Comparison of ENCODE assay signal across 8 cellular contexts in the genomic region with DNA sequence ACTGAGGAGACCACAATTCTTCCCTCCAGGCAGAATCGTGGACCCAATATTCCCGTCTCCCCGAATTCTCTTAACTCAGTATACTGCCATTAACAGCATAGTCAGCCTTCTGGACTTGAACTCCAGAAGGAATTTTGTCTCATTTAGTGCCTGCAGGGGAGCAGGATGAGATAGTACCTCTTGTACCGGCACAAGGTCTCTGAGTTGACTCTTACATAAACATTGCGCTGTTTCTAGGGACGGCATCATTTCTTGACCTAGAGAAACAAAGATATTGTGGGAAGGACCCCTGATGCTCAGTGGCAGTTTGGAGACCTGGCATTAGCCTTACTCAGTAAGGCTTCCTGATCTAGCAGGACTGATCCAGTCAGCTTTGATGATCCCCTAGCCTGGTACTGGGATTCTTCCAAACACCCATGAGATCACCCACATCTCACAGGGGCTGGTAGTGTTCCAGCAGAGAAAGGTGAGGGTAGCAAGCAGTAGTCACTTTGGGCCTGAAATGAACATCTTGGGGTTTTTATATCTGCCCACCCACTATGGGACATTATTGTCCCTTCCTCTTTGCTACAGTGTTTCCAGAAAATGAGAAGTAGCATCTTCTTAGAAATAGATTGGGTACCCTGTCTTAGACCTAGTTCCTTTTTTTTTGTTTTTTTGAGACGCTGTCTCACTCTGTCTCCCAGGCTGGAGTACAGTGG.
DNase-seq lines count a peak whose midpoint lies in the region; ATAC-seq, FAIRE-seq and TF ChIP-seq lines count a peak whose summit lies in the region.

No MANE protein-coding gene starts in this region.

- H3K27me3 ChIP-seq in GM23248 (replicated peaks; ENCODE audit: insufficient read depth), result no peaks in the 10 kb centered on the region
- H3K27me3 ChIP-seq in esophagus muscularis mucosa, result no peaks in the 10 kb centered on the region
- H3K27me3 ChIP-seq in rectal smooth muscle tissue (ENCODE audit: control insufficient read depth, insufficient read depth, low read length), result no peaks in the 10 kb centered on the region

- no peaks in the 10 kb centered on the region for H3K9me3 ChIP-seq in GM23248 (ENCODE audit: low read depth)
- H3K9me3 ChIP-seq in esophagus muscularis mucosa, result no peaks in the 10 kb centered on the region

- FAIRE-seq in GM12891 (lab: Jason Lieb, UNC), result no peak

- DNase-seq in GM23248 (peak; percentile 19), SKM-1 (lab: John Stamatoyannopoulos, UW; ENCODE audit: unreplicated experiment) (peak; percentile 19), esophagus muscularis mucosa (ENCODE audit: extremely low spot score) (no peak), GM12891 (ENCODE audit: insufficient read length, low spot score) (no peak), HPDE6-E6E7 (ENCODE audit: extremely low spot score) (no peak)
- DNase-seq in activated effector memory CD4-positive, alpha-beta T cell treated with anti-CD3 and anti-CD28 coated beads, Interleukin-2, amount 50 U/mL, for 16 hours, result no peak

- H3K79me2 ChIP-seq in GM23248 (ENCODE audit: insufficient read depth), result no peaks in the 10 kb centered on the region

- H3K36me3 ChIP-seq in GM23248 (ENCODE audit: low read depth), result no peaks in the 10 kb centered on the region
- no peaks in the 10 kb centered on the region for H3K36me3 ChIP-seq in esophagus muscularis mucosa
- no peaks in the 10 kb centered on the region for H3K36me3 ChIP-seq in rectal smooth muscle tissue (ENCODE audit: control insufficient read depth, insufficient read depth, low read length)

- intact Hi-C loops in esophagus muscularis mucosa (cut with DNase I), result loop anchor here (5.0 kb wide), 1 partner anchor 335 kb away; the partner anchor contains the start of gene MAP3K1

- in situ Hi-C loops in GM23248 (cut with MboI), result no loop called here

- H3K4me3 ChIP-seq in GM23248 (peak overlapping the region; percentile 79), esophagus muscularis mucosa (peak overlapping the region; percentile 66 to 82 (median 74)), rectal smooth muscle tissue (ENCODE audit: low read length) (peak overlapping the region; percentile 79)

- H3K27ac ChIP-seq in GM23248 (no peak overlapping the region), esophagus muscularis mucosa (replicated peaks in 1 of 4) (peak overlapping the region; percentile 85 to 92 (median 88)), rectal smooth muscle tissue (ENCODE audit: low read depth, low read length) (peak overlapping the region; percentile 58)

- H3K4me1 ChIP-seq in GM23248 (ENCODE audit: insufficient read depth), result no peaks in the 10 kb centered on the region; the same call in 1 of the 2 replicates
- H3K4me1 ChIP-seq in esophagus muscularis mucosa, result peaks cover 10 to 36% (median 26%) of the 10 kb centered on the region in 4 donors
- H3K4me1 ChIP-seq in rectal smooth muscle tissue (ENCODE audit: control insufficient read depth, insufficient read depth, low read length), result peaks cover 7% of the 10 kb centered on the region

- TF ChIP-seq POLR2A in esophagus muscularis mucosa (IDR thresholded peaks at IDR 0.05; ENCODE audit: low read depth) (no peak), GM12891 (IDR thresholded peaks at IDR 0.05; ENCODE audit: low read depth, low read length) (no peak)

- TF ChIP-seq CTCF in esophagus muscularis mucosa (IDR thresholded peaks at IDR 0.05), result no peak

- WGBS in GM23248 (ENCODE audit: low coverage in 1 of 2, low lambda C conversion rate in 2 of 2, missing lambda C conversion rate in 2 of 2), 2 experiments, result 60 to 65% methylated on average over 7 of the region's 7 CpGs
- 52% methylated on average over 7 of the region's 7 CpGs for WGBS in esophagus muscularis mucosa

- TF ChIP-seq EP300 in esophagus muscularis mucosa (IDR thresholded peaks at IDR 0.05), result no peak

- ATAC-seq in GM21825 (IDR thresholded peaks at IDR 0.05; ENCODE audit: unreplicated experiment), result no peak

- H2AFZ ChIP-seq in GM23248, result peak overlapping the region; percentile 95

- H3F3A ChIP-seq in GM23248 (ENCODE audit: insufficient read depth), result 0 out of 2 replicates have a peak, but pooled peaks cover 4% of the 10 kb centered on the region

- no peaks in the 10 kb centered on the region for H3K9me2 ChIP-seq in GM23248 (ENCODE audit: insufficient read depth)

- H3K9ac ChIP-seq in GM23248 (no peak overlapping the region), rectal smooth muscle tissue (ENCODE audit: low read length) (no peak overlapping the region)

- no peaks in the 10 kb centered on the region for H4K20me1 ChIP-seq in GM23248 (ENCODE audit: insufficient read depth)

- H3K4me2 ChIP-seq in GM23248 (ENCODE audit: unreplicated experiment), result peak overlapping the region; percentile 93

TF ChIP-seq in GM12891, 5 proteins besides CTCF, POLR2A, EP300 and RAD21:
- TF ChIP-seq SPI1 (IDR thresholded peaks at IDR 0.05; ENCODE audit: low read depth, low read length) (no peak), POU2F2 (IDR thresholded peaks at IDR 0.05; ENCODE audit: low read depth, low read length) (no peak), PAX5 (IDR thresholded peaks at IDR 0.05; ENCODE audit: insufficient read depth, low read length, severe bottlenecking) (no peak), POLR2AphosphoS5 (IDR thresholded peaks at IDR 0.05; ENCODE audit: low read depth, low read length) (no peak), TAF1 (IDR thresholded peaks at IDR 0.05; ENCODE audit: low read depth, low read length) (no peak)

Comparison
In these comparisons a context has a peak if more than half of its experiments do, and no peak if none do; other contexts are left out.
1. DNase-seq: peak in GM23248 (single experiment) and SKM-1 (single experiment); none in esophagus muscularis mucosa (single experiment), activated effector memory CD4-positive, alpha-beta T cell treated with anti-CD3 and anti-CD28 coated beads, Interleukin-2, amount 50 U/mL, for 16 hours (single experiment), GM12891 (single experiment) and HPDE6-E6E7 (single experiment).
2. Peak in every context shown above with its lines, with median percentiles within 50 percentile points of each other: H3K4me3 ChIP-seq.